Comparison of ENCODE assay signal across 8 cellular contexts in genomic region chr10:59907537-59907917, GRCh38. TPM values are rescaled to one million over a fixed set of nuclear protein-coding genes. Genes with fewer than 3 reads are reported as not detected.
DNase-seq lines count a peak whose midpoint lies in the region; ATAC-seq and TF ChIP-seq lines count a peak whose summit lies in the region.

No MANE protein-coding gene starts in this region.

- peak overlapping the region; percentile 94 to 96 for H3K27ac ChIP-seq in right atrium auricular region
- H3K27ac ChIP-seq in brain microvascular endothelial cell: peak overlapping the region; percentile 86
- peak overlapping the region; percentile 94 for H3K27ac ChIP-seq in mesodermal cell (ENCODE audit: low read depth, low read length, severe bottlenecking)

- in situ Hi-C loops in brain microvascular endothelial cell (cut with HindIII; ENCODE audit: low pct_ligation_motif_present, low sequenced_read_pairs): no loop called here

- H3K9me3 ChIP-seq in right atrium auricular region (no peaks in the 10 kb centered on the region), mesodermal cell (ENCODE audit: control insufficient read depth, low read length) (no peaks in the 10 kb centered on the region)

- peaks cover 0 to 39% of the 10 kb centered on the region in 2 donors for H3K4me1 ChIP-seq in right atrium auricular region
- H3K4me1 ChIP-seq in mesodermal cell (ENCODE audit: control insufficient read depth, insufficient read depth, low read length, poor library complexity, severe bottlenecking): peaks cover 16% of the 10 kb centered on the region

- TF ChIP-seq CTCF in right atrium auricular region (IDR thresholded peaks at IDR 0.05): no peak
- no peak for TF ChIP-seq CTCF in brain microvascular endothelial cell (IDR thresholded peaks at IDR 0.05; ENCODE audit: low read depth, low read length, missing control alignments)

- no peaks in the 10 kb centered on the region for H3K36me3 ChIP-seq in right atrium auricular region
- H3K36me3 ChIP-seq in brain microvascular endothelial cell (replicated peaks): no peaks in the 10 kb centered on the region
- H3K36me3 ChIP-seq in mesodermal cell (ENCODE audit: control insufficient read depth, insufficient read depth, low read length): peaks cover 2% of the 10 kb centered on the region

- no CpG with 5 or more reads among the region's 2 CpGs for WGBS in mesodermal cell (ENCODE audit: insufficient coverage in 2 of 2), 2 experiments

- intact Hi-C loops in Right ventricle myocardium superior (cut with DNase I): loop anchor here (5.0 kb wide), 1 partner anchor 280 kb away; no protein-coding TSS in a partner anchor

- ATAC-seq in Right ventricle myocardium superior (ENCODE audit: poor library complexity) (no peak), HG02759 (IDR thresholded peaks at IDR 0.05; ENCODE audit: unreplicated experiment) (no peak)

- H3K4me3 ChIP-seq in right atrium auricular region (peak overlapping the region in 1 of 2 donors; percentile 94), brain microvascular endothelial cell (ENCODE audit: low read depth, low read length) (no peak overlapping the region), mesodermal cell (ENCODE audit: extremely low read depth, insufficient read depth, low read length, poor library complexity, severe bottlenecking) (peak overlapping the region; percentile 100)

- DNase-seq in right atrium auricular region (ENCODE audit: low spot score): no peak
- no peak for DNase-seq in Right ventricle myocardium superior
- no peak for DNase-seq in brain microvascular endothelial cell
- no peak for DNase-seq in occipital lobe (lab: John Stamatoyannopoulos, UW)
- DNase-seq in AG08395 (ENCODE audit: low spot score): no peak
- DNase-seq in HUDEP-2 (lab: John Stamatoyannopoulos, UW; ENCODE audit: unreplicated experiment in 76 of 76): no peak

- H3K27me3 ChIP-seq in right atrium auricular region: no peaks in the 10 kb centered on the region
- H3K27me3 ChIP-seq in brain microvascular endothelial cell (replicated peaks): no peaks in the 10 kb centered on the region

RNA-seq across cellular contexts. Expression of gene CCDC6, which starts 1.2 kb away (rescaled TPM):
- 10 to 100 TPM; 19.1 to 22.7 TPM for total RNA-seq in right atrium auricular region
- total RNA-seq in Right ventricle myocardium superior: 15.0 TPM
- polyA plus RNA-seq in mesodermal cell (2013, experiment 1 of 2): 25.7 TPM
- 27.1 TPM for polyA plus RNA-seq in mesodermal cell (2013, experiment 2 of 2)
- 32.3 TPM for total RNA-seq in occipital lobe
